ENCODE assay signal across 13 cellular contexts in the genomic region with DNA sequence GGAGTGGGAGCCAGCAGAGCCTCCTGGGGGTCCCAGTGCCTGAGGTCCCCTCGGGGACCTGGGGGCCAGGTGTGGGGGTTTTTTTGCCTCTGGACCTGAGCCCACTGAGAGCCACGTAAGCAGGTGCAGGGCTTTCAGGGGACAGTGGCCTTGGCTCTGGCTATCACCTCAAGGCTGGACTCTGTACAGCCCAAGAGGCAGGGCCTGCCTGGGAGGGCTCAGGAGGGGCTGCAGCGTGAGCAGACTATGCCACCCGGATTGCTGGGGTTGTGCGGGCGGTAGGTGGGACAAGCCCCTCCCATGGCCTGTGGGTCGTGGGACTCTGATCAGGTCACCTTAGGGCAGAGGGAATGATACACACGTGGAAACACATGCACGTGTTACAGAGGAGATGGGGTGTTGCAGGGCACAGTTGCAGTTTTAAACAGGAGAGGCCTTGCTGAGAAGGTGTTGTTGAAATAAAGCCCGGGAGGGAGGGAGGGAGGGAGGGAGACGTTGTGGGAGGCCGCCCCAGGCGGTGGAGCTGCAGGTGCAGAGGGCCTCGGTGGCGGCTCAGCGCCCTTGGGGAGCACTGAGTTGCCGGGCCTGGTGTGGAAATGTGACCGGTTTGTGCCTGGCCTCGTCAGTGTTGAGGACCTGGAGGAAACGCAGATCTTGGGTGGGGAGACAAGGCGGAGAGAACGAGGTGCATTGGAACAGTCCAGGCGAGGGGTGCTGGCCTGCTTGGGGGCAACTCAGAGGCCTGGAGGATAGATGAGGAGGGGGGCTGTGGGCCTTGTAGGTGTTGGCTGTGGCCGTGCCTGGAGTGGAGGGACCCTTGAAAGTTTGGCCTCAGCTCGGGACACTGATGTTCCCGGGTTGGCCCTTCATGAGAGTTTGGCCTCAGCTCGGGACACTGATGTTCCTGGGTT. TPM values are rescaled to one million over a fixed set of nuclear protein-coding genes. Genes with fewer than 3 reads are reported as not detected.
A peak's percentile ranks its signal among the peaks of the same experiment; 100 is the strongest.
DNase-seq lines count a peak whose midpoint lies in the region; ATAC-seq and TF ChIP-seq lines count a peak whose summit lies in the region.
"Had no signal": no experiment of that assay in that cellular context is flagged by ENCODE, and none has a peak within 500 bp of the region (broad histone marks: within the 10 kb centered on the region; RNA-seq: fewer than 3 reads in every experiment).

No MANE protein-coding gene starts in this region.

- H3K4me3 Mint-ChIP-seq in activated naive CD4-positive, alpha-beta T cell treated with anti-CD3 and anti-CD28 coated beads, Interleukin-2, amount 10 ng/mL, durations not matched to agents 7 days and 5 days: peak overlapping the region; percentile 58
- H3K4me3 Mint-ChIP-seq in activated naive CD4-positive, alpha-beta T cell treated with anti-CD3 and anti-CD28 coated beads for 36 hours: no peak overlapping the region
- peak overlapping the region; percentile 54 to 65 for H3K4me3 Mint-ChIP-seq in effector memory CD8-positive, alpha-beta T cell

- intact Hi-C loops in activated naive CD4-positive, alpha-beta T cell treated with anti-CD3 and anti-CD28 coated beads for 36 hours (cut with micrococcal nuclease): loop anchor here (10.0 kb wide), 1 partner anchor 411 kb away; a partner anchor contains a TSS
- intact Hi-C loops in PC-3 (cut with micrococcal nuclease): no loop called here

- H2AFZ ChIP-seq in PC-3 (ENCODE audit: low read length): no peak overlapping the region

- H3K27ac Mint-ChIP-seq in activated naive CD4-positive, alpha-beta T cell treated with anti-CD3 and anti-CD28 coated beads, Interleukin-2, amount 10 ng/mL, durations not matched to agents 7 days and 5 days: peak overlapping the region; percentile 90
- no peak overlapping the region for H3K27ac Mint-ChIP-seq in activated naive CD4-positive, alpha-beta T cell treated with anti-CD3 and anti-CD28 coated beads for 36 hours
- H3K27ac Mint-ChIP-seq in effector memory CD8-positive, alpha-beta T cell: peak overlapping the region; percentile 79 to 90

- H3K4me3 ChIP-seq in PC-3 (ENCODE audit: low read length) (no peak overlapping the region), thymus (ENCODE audit: low read length) (no peak overlapping the region)
- H3K4me3 ChIP-seq: pancreas had no signal

- H3F3A ChIP-seq in PC-3 (ENCODE audit: low read length, unreplicated experiment): no peaks in the 10 kb centered on the region

- H3K27ac ChIP-seq in PC-3 (ENCODE audit: low read length): peak overlapping the region; percentile 58
- H3K27ac ChIP-seq in thymus (ENCODE audit: low read depth): peak overlapping the region; percentile 58
- H3K27ac ChIP-seq: brain microvascular endothelial cell, pancreas had no signal

- no TSS peak for BruUV-seq in PC-3 (replicated peaks; lab: Mats Ljungman, UMichigan)

- H3K9me2 ChIP-seq in PC-3 (replicated peaks; ENCODE audit: low read length): no peaks in the 10 kb centered on the region

- H3K9me3 ChIP-seq in PC-3 (ENCODE audit: low read length) (no peaks in the 10 kb centered on the region), thymus (ENCODE audit: control insufficient read depth) (peaks cover 2% of the 10 kb centered on the region)
- H3K9me3 ChIP-seq: pancreas had no signal

- POLR2A ChIA-PET in PC-3 (lab: Charles Lee; ENCODE audit: unreplicated experiment): no interaction called here

- no peak for TF ChIP-seq CTCF in PC-3 (conservative IDR thresholded peaks at IDR 0.05; ENCODE audit: low read depth, low read length)

- H3K9me3 Mint-ChIP-seq in activated naive CD4-positive, alpha-beta T cell treated with anti-CD3 and anti-CD28 coated beads, Interleukin-2, amount 10 ng/mL, durations not matched to agents 7 days and 5 days: no peaks in the 10 kb centered on the region
- H3K9me3 Mint-ChIP-seq in activated naive CD4-positive, alpha-beta T cell treated with anti-CD3 and anti-CD28 coated beads for 36 hours: no peaks in the 10 kb centered on the region
- H3K9me3 Mint-ChIP-seq in effector memory CD8-positive, alpha-beta T cell: no peaks in the 10 kb centered on the region

- no peaks in the 10 kb centered on the region for H4K20me1 ChIP-seq in PC-3 (ENCODE audit: low read length)

- H3K4me1 ChIP-seq in PC-3 (ENCODE audit: insufficient read depth, low read length) (peaks cover 36% of the 10 kb centered on the region), thymus (ENCODE audit: control insufficient read depth, insufficient read depth, low read length) (peaks cover 27% of the 10 kb centered on the region)

- peak overlapping the region; percentile 26; the same call in 1 of the 2 replicates for H3K9ac ChIP-seq in PC-3 (ENCODE audit: low read length)

- WGBS in thymus: 41% methylated on average over 27 of the region's 27 CpGs

- peak overlapping the region; percentile 95 for H3K4me2 ChIP-seq in PC-3 (ENCODE audit: low read length)

- H3K36me3 ChIP-seq in PC-3 (ENCODE audit: low read depth, low read length) (no peaks in the 10 kb centered on the region), thymus (ENCODE audit: control insufficient read depth, insufficient read depth) (no peaks in the 10 kb centered on the region)
- H3K36me3 ChIP-seq: brain microvascular endothelial cell, pancreas had no signal

- CTCF ChIA-PET in activated naive CD4-positive, alpha-beta T cell treated with anti-CD3 and anti-CD28 coated beads, Interleukin-2, amount 10 ng/mL, durations not matched to agents 7 days and 5 days (lab: Charles Lee): interaction anchor here (1.1 kb wide), 1 partner anchor 26 kb away, joined by 4 read pairs; no protein-coding TSS in a partner anchor
- CTCF ChIA-PET in activated naive CD4-positive, alpha-beta T cell treated with anti-CD3 and anti-CD28 coated beads for 36 hours (lab: Charles Lee): interaction anchor here (1.0 to 2.1 kb wide), 2 partner anchors 26 to 85 kb away, joined by 3 to 8 read pairs; a partner anchor contains a TSS
- CTCF ChIA-PET in PC-3 (lab: Charles Lee): no interaction called here

- peak; percentile 54 for DNase-seq in activated naive CD4-positive, alpha-beta T cell treated with anti-CD3 and anti-CD28 coated beads, Interleukin-2, amount 10 ng/mL, durations not matched to agents 7 days and 5 days
- DNase-seq in activated naive CD4-positive, alpha-beta T cell treated with anti-CD3 and anti-CD28 coated beads for 36 hours: no peak
- DNase-seq in PC-3 (no peak), MV-4-11 (lab: John Stamatoyannopoulos, UW) (no peak)
- no peak for DNase-seq in effector memory CD8-positive, alpha-beta T cell
- DNase-seq: NCI-H2081, SHP77, trophoblast cell had no signal

- peaks cover 60% of the 10 kb centered on the region for H3K4me1 Mint-ChIP-seq in activated naive CD4-positive, alpha-beta T cell treated with anti-CD3 and anti-CD28 coated beads, Interleukin-2, amount 10 ng/mL, durations not matched to agents 7 days and 5 days
- peaks cover 42% of the 10 kb centered on the region for H3K4me1 Mint-ChIP-seq in activated naive CD4-positive, alpha-beta T cell treated with anti-CD3 and anti-CD28 coated beads for 36 hours (ENCODE audit: low read depth)
- H3K4me1 Mint-ChIP-seq in effector memory CD8-positive, alpha-beta T cell (ENCODE audit: low read depth in 2 of 2): peaks cover 30 to 42% of the 10 kb centered on the region in 2 donors

- H3K79me2 ChIP-seq in PC-3 (ENCODE audit: low read length): peaks cover 10% of the 10 kb centered on the region

- H3K27me3 ChIP-seq in PC-3 (ENCODE audit: low read length) (no peaks in the 10 kb centered on the region), thymus (ENCODE audit: control insufficient read depth, insufficient read depth) (no peaks in the 10 kb centered on the region)
- H3K27me3 ChIP-seq: brain microvascular endothelial cell, pancreas had no signal

- no peaks in the 10 kb centered on the region for H3K36me3 Mint-ChIP-seq in activated naive CD4-positive, alpha-beta T cell treated with anti-CD3 and anti-CD28 coated beads, Interleukin-2, amount 10 ng/mL, durations not matched to agents 7 days and 5 days
- H3K36me3 Mint-ChIP-seq in activated naive CD4-positive, alpha-beta T cell treated with anti-CD3 and anti-CD28 coated beads for 36 hours (ENCODE audit: low read depth): no peaks in the 10 kb centered on the region
- peaks cover 12% of the 10 kb centered on the region for H3K36me3 Mint-ChIP-seq in effector memory CD8-positive, alpha-beta T cell (ENCODE audit: insufficient read depth)

- peaks cover under 1% of the 10 kb centered on the region for H3K27me3 Mint-ChIP-seq in activated naive CD4-positive, alpha-beta T cell treated with anti-CD3 and anti-CD28 coated beads, Interleukin-2, amount 10 ng/mL, durations not matched to agents 7 days and 5 days
- no peaks in the 10 kb centered on the region for H3K27me3 Mint-ChIP-seq in activated naive CD4-positive, alpha-beta T cell treated with anti-CD3 and anti-CD28 coated beads for 36 hours (ENCODE audit: low read depth)
- no peaks in the 10 kb centered on the region for H3K27me3 Mint-ChIP-seq in effector memory CD8-positive, alpha-beta T cell

- no peak for ATAC-seq in PC-3
- no peak for ATAC-seq in effector memory CD8-positive, alpha-beta T cell (replicated peaks)
- ATAC-seq in GM21390 (IDR thresholded peaks at IDR 0.05; ENCODE audit: unreplicated experiment): no peak
- ATAC-seq in HG03520 (IDR thresholded peaks at IDR 0.05; ENCODE audit: unreplicated experiment): no peak

RNA-seq across cellular contexts. Expression of a gene that starts 2.3 kb away (rescaled TPM):
- 10 to 100 TPM; 16.7 to 18.2 TPM for total RNA-seq in activated naive CD4-positive, alpha-beta T cell treated with anti-CD3 and anti-CD28 coated beads for 36 hours
- 19.1 and 23.4 TPM in 2 replicates for total RNA-seq in PC-3 (2014; rRNA removed)
- 53.2 TPM for polyA plus RNA-seq in thymus

RNA-seq across cellular contexts. Expression of a gene that starts 14.0 kb away (rescaled TPM):
- total RNA-seq in activated naive CD4-positive, alpha-beta T cell treated with anti-CD3 and anti-CD28 coated beads for 36 hours: 10 to 100 TPM; 20.6 to 23.5 TPM
- 43.2 and 54.3 TPM in 2 replicates for total RNA-seq in PC-3 (2014; rRNA removed)
- polyA plus RNA-seq in thymus: 27.2 TPM

RNA-seq across cellular contexts. Expression of a gene that starts 14.6 kb away (rescaled TPM):
- total RNA-seq in activated naive CD4-positive, alpha-beta T cell treated with anti-CD3 and anti-CD28 coated beads for 36 hours: under 1 TPM; 0.45 to 0.47 TPM
- total RNA-seq in PC-3 (2014; rRNA removed): 5.6 and 7.4 TPM in 2 replicates
- polyA plus RNA-seq in thymus: 1.1 TPM

RNA-seq across cellular contexts. Expression of a gene that starts 15.9 kb away (rescaled TPM):
- total RNA-seq in activated naive CD4-positive, alpha-beta T cell treated with anti-CD3 and anti-CD28 coated beads for 36 hours: not detected
- 1.1 and 1.5 TPM in 2 replicates for total RNA-seq in PC-3 (2014; rRNA removed)
- polyA plus RNA-seq in thymus: 17.2 TPM

RNA-seq across cellular contexts. Expression of a gene that starts 18.9 kb away (rescaled TPM):
- total RNA-seq in activated naive CD4-positive, alpha-beta T cell treated with anti-CD3 and anti-CD28 coated beads for 36 hours: under 1 TPM; 0.33 to 0.62 TPM
- 0.98 and 1.1 TPM in 2 replicates for total RNA-seq in PC-3 (2014; rRNA removed)
- 0.14 TPM for polyA plus RNA-seq in thymus
- polyA plus RNA-seq: pancreas had no signal
